ENCODE assay signal across 3 cellular contexts in genomic region chrX:15645266-15645665, GRCh38.
TF ChIP-seq lines count a peak whose summit lies in the region.

No MANE protein-coding gene starts in this region.

TF ChIP-seq in GM23338, 12 proteins besides CTCF, POLR2A, EP300 and RAD21 (continues in another document):
- no peak for TF ChIP-seq ETS1 (IDR thresholded peaks at IDR 0.05)
- TF ChIP-seq JUNB (IDR thresholded peaks at IDR 0.05; ENCODE audit: unreplicated experiment): no peak
- no peak for TF ChIP-seq POLR2AphosphoS5 (IDR thresholded peaks at IDR 0.05; ENCODE audit: low read depth)
- no peak for TF ChIP-seq ZNF114 (CRISPR knock-in tag; IDR thresholded peaks at IDR 0.05)
- no peak for TF ChIP-seq CREB1 (CRISPR knock-in tag; IDR thresholded peaks at IDR 0.05; ENCODE audit: low read depth)
- TF ChIP-seq NANOG (IDR thresholded peaks at IDR 0.05; ENCODE audit: borderline replicate concordance): no peak

TF ChIP-seq in HCT116, 20 proteins besides CTCF, POLR2A, EP300 and RAD21:
- TF ChIP-seq TCF7L2 (IDR thresholded peaks at IDR 0.05; ENCODE audit: borderline replicate concordance, extremely low read depth, insufficient read depth, insufficient read length): no peak
- TF ChIP-seq ELF1 (IDR thresholded peaks at IDR 0.05; ENCODE audit: borderline replicate concordance, low read depth): no peak
- no peak for TF ChIP-seq MAX (IDR thresholded peaks at IDR 0.05)
- TF ChIP-seq CEBPB (IDR thresholded peaks at IDR 0.05; ENCODE audit: low read depth): no peak
- TF ChIP-seq SIN3A (IDR thresholded peaks at IDR 0.05; ENCODE audit: low read depth): no peak
- no peak for TF ChIP-seq CBX3 (IDR thresholded peaks at IDR 0.05; ENCODE audit: low read depth)
- no peak for TF ChIP-seq EGR1 (IDR thresholded peaks at IDR 0.05; ENCODE audit: low read depth)
TF ChIP-seq in HCT116: peak in this region for 0.

TF ChIP-seq in H1, 55 proteins besides CTCF, POLR2A, EP300 and RAD21:
- TF ChIP-seq RNF2 (IDR thresholded peaks at IDR 0.05; ENCODE audit: borderline replicate concordance, low read depth, low read length, missing control alignments, poor library complexity, severe bottlenecking): no peak
- no peak for TF ChIP-seq ZNF274 (IDR thresholded peaks at IDR 0.05; ENCODE audit: borderline replicate concordance, extremely low read depth, low read length)
- TF ChIP-seq MAX (IDR thresholded peaks at IDR 0.05): no peak
- TF ChIP-seq CBX8 (IDR thresholded peaks at IDR 0.05; ENCODE audit: borderline replicate concordance, low read depth, low read length): no peak
- TF ChIP-seq TBP (IDR thresholded peaks at IDR 0.05; ENCODE audit: low read depth, low read length): no peak
TF ChIP-seq in H1: peak in this region for 0.
